9 cellular contexts compared by ENCODE assay signal in genomic region chr1:34929853-34930701, GRCh38.
DNase-seq lines count a peak whose midpoint lies in the region; ATAC-seq, FAIRE-seq and TF ChIP-seq lines count a peak whose summit lies in the region.
"Had no signal": no experiment of that assay in that cellular context is flagged by ENCODE, and none has a peak within 500 bp of the region (broad histone marks: within the 10 kb centered on the region; RNA-seq: fewer than 3 reads in every experiment).

No MANE protein-coding gene starts in this region.

- in situ Hi-C loops in KBM-7 (cut with MboI; ENCODE audit: low pct_unique_long_range_greater_than_20kb, low sequenced_read_pairs) = no loop called here

- peaks cover 7% of the 10 kb centered on the region for H3K4me1 Mint-ChIP-seq in central memory CD8-positive, alpha-beta T cell
- peaks cover 12% of the 10 kb centered on the region for H3K4me1 Mint-ChIP-seq in nephron progenitor cell

- peak; percentile 27 for DNase-seq in KBM-7
- DNase-seq in central memory CD8-positive, alpha-beta T cell (ENCODE audit: low spot score in 2 of 2) = no peak
- DNase-seq in nephron progenitor cell = peak; percentile 60
- DNase-seq in GF-D8 (lab: John Stamatoyannopoulos, UW) = no peak
- DNase-seq in H54 (ENCODE audit: insufficient read length, low spot score) = no peak
- DNase-seq in putamen (ENCODE audit: low spot score) = no peak

- peak overlapping the region; percentile 48; the same call in 1 of the 2 replicates for H3K4me3 ChIP-seq in ACC112 (ENCODE audit: low read depth, low read length)

- no peak overlapping the region for H3K27ac ChIP-seq in ACC112 (ENCODE audit: low read depth, low read length)

- no peak for TF ChIP-seq CTCF in nephron progenitor cell (IDR thresholded peaks at IDR 0.05)

- no peaks in the 10 kb centered on the region for H3K79me2 ChIP-seq in ACC112 (ENCODE audit: control insufficient read depth, insufficient read depth, low read length, unreplicated experiment)

- FAIRE-seq in H54 (lab: Jason Lieb, UNC) = no peak
- FAIRE-seq: G401.6 had no signal

- no peak for TF ChIP-seq POLR2A in H54 (IDR thresholded peaks at IDR 0.05; ENCODE audit: low read depth, low read length)

- no peak overlapping the region for H2AFZ ChIP-seq in ACC112 (ENCODE audit: low read length, unreplicated experiment)

- no peaks in the 10 kb centered on the region for H3K9me3 Mint-ChIP-seq in central memory CD8-positive, alpha-beta T cell
- H3K9me3 Mint-ChIP-seq in nephron progenitor cell = no peaks in the 10 kb centered on the region

- H3K27ac Mint-ChIP-seq in central memory CD8-positive, alpha-beta T cell (ENCODE audit: low read depth) = no peak overlapping the region
- H3K27ac Mint-ChIP-seq in nephron progenitor cell = no peak overlapping the region

- peaks cover 80% of the 10 kb centered on the region for H3K27me3 ChIP-seq in ACC112 (ENCODE audit: insufficient read depth, low read length)

- no peaks in the 10 kb centered on the region for H3K4me1 ChIP-seq in ACC112 (ENCODE audit: control insufficient read depth, insufficient read depth, low read length, unreplicated experiment)

- H3K4me3 Mint-ChIP-seq in central memory CD8-positive, alpha-beta T cell = peak overlapping the region; percentile 54
- H3K4me3 Mint-ChIP-seq in nephron progenitor cell = peak overlapping the region; percentile 68

- no peaks in the 10 kb centered on the region for H3K36me3 ChIP-seq in ACC112 (ENCODE audit: insufficient read depth, low read length)

- H3K36me3 Mint-ChIP-seq in central memory CD8-positive, alpha-beta T cell (ENCODE audit: insufficient read depth) = no peaks in the 10 kb centered on the region
- H3K36me3 Mint-ChIP-seq in nephron progenitor cell (ENCODE audit: low read depth) = no peaks in the 10 kb centered on the region

- ATAC-seq in central memory CD8-positive, alpha-beta T cell (replicated peaks; ENCODE audit: extremely low read depth, poor library complexity, severe bottlenecking) = no peak
- ATAC-seq in GM21360 (IDR thresholded peaks at IDR 0.05; ENCODE audit: unreplicated experiment) = no peak

- peaks cover 52% of the 10 kb centered on the region for H3K27me3 Mint-ChIP-seq in central memory CD8-positive, alpha-beta T cell
- H3K27me3 Mint-ChIP-seq in nephron progenitor cell (ENCODE audit: low read depth, poor library complexity) = peaks cover 86% of the 10 kb centered on the region

Comparison
In these comparisons a context has a peak if more than half of its experiments do, and no peak if none do; other contexts are left out.
1. DNase-seq: peak in KBM-7 (single experiment) and nephron progenitor cell (single experiment); none in central memory CD8-positive, alpha-beta T cell (0 of 2), GF-D8 (single experiment), H54 (single experiment) and putamen (single experiment).